ENCODE assay signal across 8 cellular contexts in genomic region chr19:11924886-11925583, GRCh38. TPM values are rescaled to one million over a fixed set of nuclear protein-coding genes. Genes with fewer than 3 reads are reported as not detected.
DNase-seq lines count a peak whose midpoint lies in the region; ATAC-seq, FAIRE-seq and TF ChIP-seq lines count a peak whose summit lies in the region.

ZNF700 (plus strand) TSS chr19:11925107; CDS start chr19:11925211, 104 bp downstream.

- ATAC-seq in HG02840 (IDR thresholded peaks at IDR 0.05; ENCODE audit: low FRiP score, unreplicated experiment), result peak; percentile 83

- H3K27ac ChIP-seq in cardiac muscle cell, result peak within 1 kb of the TSS; percentile 88
- H3K27ac ChIP-seq in parathyroid adenoma, result peak within 1 kb of the TSS; percentile 96
- H3K27ac ChIP-seq in tibial artery, result peak within 1 kb of the TSS; percentile 96

- peak within 1 kb of the TSS; percentile 98 for H3K4me3 ChIP-seq in adipocyte (ENCODE audit: low read length)
- peak within 1 kb of the TSS; percentile 94 for H3K4me3 ChIP-seq in cardiac muscle cell
- H3K4me3 ChIP-seq in parathyroid adenoma (ENCODE audit: low read depth, low read length), result peak within 1 kb of the TSS; percentile 98
- H3K4me3 ChIP-seq in tibial artery, result peak within 1 kb of the TSS; percentile 76 to 94

- TF ChIP-seq CTCF in cardiac muscle cell (IDR thresholded peaks at IDR 0.05; ENCODE audit: low read depth, low read length) (no peak), parathyroid adenoma (IDR thresholded peaks at IDR 0.05) (no peak), tibial artery (IDR thresholded peaks at IDR 0.05) (no peak)

- peaks cover 13% of the 10 kb centered on the region for H3K79me2 ChIP-seq in parathyroid adenoma

- intact Hi-C loops in tibial artery (cut with DNase I; ENCODE audit: low total_unique reads), result loop anchor here (2.0 to 5.0 kb wide), 2 partner anchors 40 to 797 kb away; partner anchors contain the start of genes TNPO2 and ZNF763

- DNase-seq in GM12892 (ENCODE audit: insufficient read length) (peak; percentile 71), NCI-H1436 (lab: John Stamatoyannopoulos, UW) (peak; percentile 92), T follicular helper cell (ENCODE audit: low read depth) (peak; percentile 89), adipocyte (ENCODE audit: low read depth) (peak; percentile 97), cardiac muscle cell (ENCODE audit: low read depth in 1 of 2, low spot score in 1 of 2) (peak; percentile 91 to 97), tibial artery (peak; percentile 96 to 97)

- H3K9me3 ChIP-seq in adipocyte (ENCODE audit: control insufficient read depth, low read length) (no peaks in the 10 kb centered on the region), cardiac muscle cell (ENCODE audit: low read depth) (no peaks in the 10 kb centered on the region), parathyroid adenoma (ENCODE audit: control insufficient read depth, low read length) (no peaks in the 10 kb centered on the region), tibial artery (no peaks in the 10 kb centered on the region)

- H3K36me3 ChIP-seq in adipocyte (ENCODE audit: control insufficient read depth, insufficient read depth, low read length, severe bottlenecking) (no peaks in the 10 kb centered on the region), cardiac muscle cell (no peaks in the 10 kb centered on the region), parathyroid adenoma (ENCODE audit: control insufficient read depth, insufficient read depth, low read length) (no peaks in the 10 kb centered on the region), tibial artery (no peaks in the 10 kb centered on the region)

- H3K27me3 ChIP-seq in adipocyte (replicated peaks; ENCODE audit: control insufficient read depth, insufficient read depth, low read length) (no peaks in the 10 kb centered on the region), cardiac muscle cell (no peaks in the 10 kb centered on the region), parathyroid adenoma (ENCODE audit: control insufficient read depth, insufficient read depth, low read length) (no peaks in the 10 kb centered on the region), tibial artery (no peaks in the 10 kb centered on the region)

- H3K9ac ChIP-seq in adipocyte (ENCODE audit: low read length) (peak within 1 kb of the TSS; percentile 93), parathyroid adenoma (peak within 1 kb of the TSS; percentile 70)

- peak; percentile 91 for TF ChIP-seq POLR2A in GM12892 (IDR thresholded peaks at IDR 0.05; ENCODE audit: low read depth, low read length)

- H3K4me1 ChIP-seq in adipocyte (ENCODE audit: control insufficient read depth, insufficient read depth, low read length), result peaks cover 9% of the 10 kb centered on the region
- peaks cover 17% of the 10 kb centered on the region for H3K4me1 ChIP-seq in cardiac muscle cell (ENCODE audit: low read depth)
- peaks cover 11% of the 10 kb centered on the region for H3K4me1 ChIP-seq in parathyroid adenoma
- H3K4me1 ChIP-seq in tibial artery, result peaks cover 0 to 28% (median 21%) of the 10 kb centered on the region in 4 donors

- no peak for FAIRE-seq in GM12892 (lab: Jason Lieb, UNC)

- peak within 1 kb of the TSS; percentile 97 for H2AFZ ChIP-seq in parathyroid adenoma

- H3K4me2 ChIP-seq in parathyroid adenoma (ENCODE audit: low read length), result peak within 1 kb of the TSS; percentile 85

RNA-seq across cellular contexts. Expression of gene ZNF700, which starts in this region (rescaled TPM):
- polyA plus RNA-seq in GM12892 (2012; ENCODE audit: missing spikeins), result 14.2 TPM
- total RNA-seq in cardiac muscle cell, result 7.6 and 10.3 TPM in 2 replicates
- 3.3 and 6.9 TPM in 2 replicates for polyA plus RNA-seq in cardiac muscle cell

Comparison
In these comparisons a context has a peak if more than half of its experiments do, and no peak if none do; other contexts are left out.
1. Peak in every context shown above with its lines: DNase-seq, ATAC-seq, H3K4me3 ChIP-seq and H3K27ac ChIP-seq.